ENCODE assay signal across 29 cellular contexts in the genomic region with DNA sequence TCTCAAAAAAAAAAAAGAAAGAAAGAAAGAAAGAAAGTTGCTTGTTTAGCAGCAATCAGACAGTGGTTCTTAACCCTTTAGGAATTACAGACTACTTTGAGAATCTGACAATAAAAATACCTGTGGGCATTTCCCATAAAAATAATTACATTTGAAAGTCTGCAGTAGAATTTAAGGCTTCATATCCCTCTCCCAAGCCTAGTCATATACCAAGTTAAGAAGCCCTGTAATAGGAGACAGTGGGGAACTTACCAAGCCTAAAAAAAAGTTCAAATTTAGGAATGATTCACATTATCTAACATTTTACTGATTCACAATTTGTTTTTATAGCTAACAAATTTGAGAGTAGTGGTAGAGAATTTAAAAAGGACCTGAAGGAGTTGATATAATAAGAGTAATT.
"Had no signal": no experiment of that assay in that cellular context is flagged by ENCODE, and none has a peak within 500 bp of the region (broad histone marks: within the 10 kb centered on the region; RNA-seq: fewer than 3 reads in every experiment).

No MANE protein-coding gene starts in this region.

- H3K27me3 ChIP-seq: esophagus squamous epithelium, neutrophil, right atrium auricular region, spleen, tibial nerve, upper lobe of right lung, uterus had no signal

- H3K27me3 Mint-ChIP-seq: naive B cell; natural killer cell treated with Interleukin-12 subunit alpha and Interleukin-12 subunit beta and Interleukin-15 and Interleukin-18, amount 100 ng/mL, for 72 hours; stimulated activated naive B cell treated with anti-CD40 and anti-IgM and Interleukin-4, amounts not matched to agents 10 μg/mL and 1 μg/mL and 100 μg/mL, for 72 hours; stimulated activated naive CD8-positive, alpha-beta T cell treated with anti-CD3 and anti-CD28 coated beads, Interleukin-15, Interleukin-2, amounts not matched to agents 100 ng/mL and 50 ng/mL, for 24 hours had no signal

- H3K27ac ChIP-seq: coronary artery, neutrophil, parathyroid adenoma, prostate gland, right atrium auricular region, skin epidermis, thoracic aorta, tibial nerve, upper lobe of right lung, uterus had no signal

- H3K4me3 ChIP-seq: coronary artery, esophagus squamous epithelium, mucosa of descending colon, prostate gland, right atrium auricular region, skin epidermis, spleen, thoracic aorta, tibial nerve, upper lobe of right lung, uterus had no signal

- H3K4me3 Mint-ChIP-seq: immature natural killer cell; mesothelial cell of epicardium; naive B cell; natural killer cell treated with Interleukin-12 subunit alpha and Interleukin-12 subunit beta and Interleukin-15 and Interleukin-18, amount 100 ng/mL, for 72 hours; neural crest cell; stimulated activated naive B cell treated with anti-CD40 and anti-IgM and Interleukin-4, amounts not matched to agents 10 μg/mL and 1 μg/mL and 100 μg/mL, for 72 hours; stimulated activated naive CD8-positive, alpha-beta T cell treated with anti-CD3 and anti-CD28 coated beads, Interleukin-15, Interleukin-2, amounts not matched to agents 100 ng/mL and 50 ng/mL, for 24 hours had no signal

- FAIRE-seq: endothelial cell of umbilical vein, frontal cortex had no signal

- H3K36me3 ChIP-seq: neutrophil, prostate gland, right atrium auricular region, thoracic aorta, upper lobe of right lung, uterus had no signal

- ATAC-seq: natural killer cell treated with Interleukin-12 subunit alpha and Interleukin-12 subunit beta and Interleukin-15 and Interleukin-18, amount 100 ng/mL, for 72 hours; stimulated activated naive B cell treated with anti-CD40 and anti-IgM and Interleukin-4, amounts not matched to agents 10 μg/mL and 1 μg/mL and 100 μg/mL, for 72 hours; upper lobe of right lung had no signal

- DNase-seq: dermis blood vessel endothelial cell; effector memory CD4-positive, alpha-beta T cell; esophagus squamous epithelium; hypothalamus; immature natural killer cell; islet precursor cell; kidney glomerular epithelial cell; mesenchymal stem cell; mucosa of descending colon; naive B cell; spleen; stimulated activated CD4-positive, alpha-beta T cell treated with anti-CD3 and anti-CD28 coated beads, Interleukin-4, amount 100 ng/mL, for 4 hours; stimulated activated naive B cell treated with anti-CD40 and anti-IgM and Interleukin-4, amounts not matched to agents 10 μg/mL and 1 μg/mL and 100 μg/mL, for 72 hours; upper lobe of right lung; uterus had no signal

- H3K4me1 Mint-ChIP-seq: stimulated activated naive B cell treated with anti-CD40 and anti-IgM and Interleukin-4, amounts not matched to agents 10 μg/mL and 1 μg/mL and 100 μg/mL, for 72 hours had no signal

- H3K27ac Mint-ChIP-seq: immature natural killer cell; mesothelial cell of epicardium; natural killer cell treated with Interleukin-12 subunit alpha and Interleukin-12 subunit beta and Interleukin-15 and Interleukin-18, amount 100 ng/mL, for 72 hours; stimulated activated naive B cell treated with anti-CD40 and anti-IgM and Interleukin-4, amounts not matched to agents 10 μg/mL and 1 μg/mL and 100 μg/mL, for 72 hours; stimulated activated naive CD8-positive, alpha-beta T cell treated with anti-CD3 and anti-CD28 coated beads, Interleukin-15, Interleukin-2, amounts not matched to agents 100 ng/mL and 50 ng/mL, for 24 hours had no signal

- H3K9ac ChIP-seq: parathyroid adenoma had no signal

- H3K9me3 Mint-ChIP-seq: immature natural killer cell; natural killer cell treated with Interleukin-12 subunit alpha and Interleukin-12 subunit beta and Interleukin-15 and Interleukin-18, amount 100 ng/mL, for 72 hours; neural crest cell; stimulated activated naive CD8-positive, alpha-beta T cell treated with anti-CD3 and anti-CD28 coated beads, Interleukin-15, Interleukin-2, amounts not matched to agents 100 ng/mL and 50 ng/mL, for 24 hours had no signal

- H3K9me3 ChIP-seq: esophagus squamous epithelium, mucosa of descending colon, neutrophil, prostate gland, right atrium auricular region, spleen, thoracic aorta, tibial nerve, upper lobe of right lung, uterus had no signal

- H3K4me1 ChIP-seq: uterus had no signal

- H2AFZ ChIP-seq: parathyroid adenoma had no signal
